8 cellular contexts compared by ENCODE assay signal in the genomic region with DNA sequence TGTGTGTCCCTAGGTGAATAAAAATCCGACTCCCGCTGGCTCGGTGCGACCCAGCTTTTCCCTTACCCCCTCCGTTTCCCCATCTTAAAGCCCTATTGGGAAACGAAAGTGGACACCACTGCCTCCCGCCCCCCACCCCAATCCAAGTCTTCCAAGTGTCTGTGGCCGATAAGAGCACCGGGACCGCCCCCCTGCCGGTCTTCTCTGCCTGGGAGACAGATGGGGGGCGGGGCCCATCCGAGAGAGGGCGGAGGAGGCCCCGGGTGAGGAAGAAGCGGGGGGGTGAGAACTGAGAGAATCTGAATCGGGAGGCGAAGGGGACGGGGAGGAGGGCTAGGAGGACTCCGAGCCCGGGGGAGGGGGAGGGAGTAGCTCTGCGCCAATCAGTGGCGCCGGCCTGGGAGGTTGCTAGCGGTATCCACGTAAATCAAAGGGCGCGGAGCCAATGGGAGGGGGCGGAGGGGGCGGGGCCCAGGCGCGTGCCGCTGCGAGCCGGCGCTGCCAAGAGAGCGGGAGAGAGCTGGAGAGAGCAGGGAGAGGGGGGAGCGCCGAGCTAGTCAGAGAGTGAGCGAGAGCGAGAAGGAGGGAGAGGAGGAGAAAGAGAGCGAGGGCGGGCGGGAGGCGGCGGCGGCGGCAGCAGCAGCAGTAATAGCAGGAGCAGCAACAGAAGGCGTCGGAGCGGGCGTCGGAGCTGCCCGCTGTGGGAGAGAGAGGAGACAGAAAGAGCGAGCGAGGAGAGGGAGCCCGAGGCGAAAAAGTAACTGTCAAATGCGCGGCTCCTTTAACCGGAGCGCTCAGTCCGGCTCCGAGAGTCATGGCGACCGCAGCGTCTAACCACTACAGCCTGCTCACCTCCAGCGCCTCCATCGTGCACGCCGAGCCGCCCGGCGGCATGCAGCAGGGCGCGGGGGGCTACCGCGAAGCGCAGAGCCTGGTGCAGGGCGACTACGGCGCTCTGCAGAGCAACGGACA. TPM values are rescaled to one million over a fixed set of nuclear protein-coding genes. Genes with fewer than 3 reads are reported as not detected.
DNase-seq lines count a peak whose midpoint lies in the region; ATAC-seq and TF ChIP-seq lines count a peak whose summit lies in the region.

A gene (plus strand): TSS at position 515 of the 972 bp plus-strand sequence. CDS start 300 bp downstream, at position 815.

- peak within 1 kb of the TSS; percentile 40 for H3K27ac Mint-ChIP-seq in activated CD4-positive, alpha-beta memory T cell treated with anti-CD3 and anti-CD28 coated beads, Interleukin-2, amount 10 ng/mL, durations not matched to agents 7 days and 5 days
- peak within 1 kb of the TSS in 1 of 2 donors; percentile 80 for H3K27ac Mint-ChIP-seq in effector memory CD8-positive, alpha-beta T cell

- H2AFZ ChIP-seq in mesenchymal stem cell (ENCODE audit: low read depth, low read length), result peak within 1 kb of the TSS; percentile 67

- no peak within 1 kb of the TSS for H4K91ac ChIP-seq in mesenchymal stem cell (ENCODE audit: low read length)

- H3K14ac ChIP-seq in mesenchymal stem cell (ENCODE audit: low read length in 2 of 2), result peak within 1 kb of the TSS; percentile 20 to 26

- H3K27me3 ChIP-seq in mesenchymal stem cell (ENCODE audit: control insufficient read depth in 1 of 2, insufficient read depth in 1 of 2, low read length in 2 of 2), result peaks cover 80 to 84% of the 10 kb centered on the region in 2 experiments

- peaks cover 39% of the 10 kb centered on the region for H3K4me1 Mint-ChIP-seq in activated CD4-positive, alpha-beta memory T cell treated with anti-CD3 and anti-CD28 coated beads, Interleukin-2, amount 10 ng/mL, durations not matched to agents 7 days and 5 days
- H3K4me1 Mint-ChIP-seq in effector memory CD8-positive, alpha-beta T cell (ENCODE audit: low read depth in 2 of 2), result peaks cover 33 to 38% of the 10 kb centered on the region in 2 donors

- H3K4me1 ChIP-seq in mesenchymal stem cell (ENCODE audit: control insufficient read depth, insufficient read depth, low read depth, low read length), result peaks cover 46% of the 10 kb centered on the region

- H2BK5ac ChIP-seq in mesenchymal stem cell (ENCODE audit: low read depth, low read length, poor library complexity, severe bottlenecking), result no peak within 1 kb of the TSS

- H3K9ac ChIP-seq in mesenchymal stem cell (ENCODE audit: low read length), result peak within 1 kb of the TSS; percentile 51

- no peak within 1 kb of the TSS for H4K8ac ChIP-seq in mesenchymal stem cell (ENCODE audit: low read length)

- 1% methylated on average over 60 of the region's 83 CpGs for WGBS in mesenchymal stem cell

- peak within 1 kb of the TSS; percentile 60 for H3K4me3 ChIP-seq in AG09309 (ENCODE audit: control insufficient read depth, low read depth, low read length)
- peak within 1 kb of the TSS; percentile 65 to 75 for H3K4me3 ChIP-seq in mesenchymal stem cell (ENCODE audit: insufficient read depth in 1 of 2, low read depth in 1 of 2, low read length in 2 of 2)

- peak; percentile 64 for ATAC-seq in HG03354 (IDR thresholded peaks at IDR 0.05; ENCODE audit: poor library complexity, severe bottlenecking, unreplicated experiment)
- ATAC-seq in effector memory CD8-positive, alpha-beta T cell (replicated peaks), result peak; percentile 66

- peaks cover 82% of the 10 kb centered on the region for H3K27me3 Mint-ChIP-seq in activated CD4-positive, alpha-beta memory T cell treated with anti-CD3 and anti-CD28 coated beads, Interleukin-2, amount 10 ng/mL, durations not matched to agents 7 days and 5 days
- H3K27me3 Mint-ChIP-seq in effector memory CD8-positive, alpha-beta T cell, result peaks cover 86 to 92% of the 10 kb centered on the region in 2 donors

- H3K4me2 ChIP-seq in mesenchymal stem cell (ENCODE audit: low read length, poor library complexity, severe bottlenecking), result peak within 1 kb of the TSS; percentile 97

- peak within 1 kb of the TSS in 1 of 2 experiments; percentile 5 for H3K18ac ChIP-seq in mesenchymal stem cell (ENCODE audit: low read depth in 1 of 2, low read length in 2 of 2)

- H3K4me3 Mint-ChIP-seq in activated CD4-positive, alpha-beta memory T cell treated with anti-CD3 and anti-CD28 coated beads, Interleukin-2, amount 10 ng/mL, durations not matched to agents 7 days and 5 days, result peak within 1 kb of the TSS; percentile 73
- H3K4me3 Mint-ChIP-seq in effector memory CD8-positive, alpha-beta T cell, result peak within 1 kb of the TSS; percentile 89 to 95

- no peak within 1 kb of the TSS for H3K27ac ChIP-seq in mesenchymal stem cell (ENCODE audit: low read length, poor library complexity, severe bottlenecking)

- POLR2A ChIA-PET in activated CD4-positive, alpha-beta memory T cell treated with anti-CD3 and anti-CD28 coated beads, Interleukin-2, amount 10 ng/mL, durations not matched to agents 7 days and 5 days (lab: Charles Lee), result interaction anchor here (1.0 kb wide), 1 partner anchor 11 kb away, joined by 4 read pairs; no protein-coding TSS in a partner anchor

- DNase-seq in AG09309 (ENCODE audit: low read depth) (no peak), GM19238 (ENCODE audit: insufficient read length, low spot score) (peak; percentile 75), NCI-H446 (lab: John Stamatoyannopoulos, UW) (peak; percentile 95 to 97), mesenchymal stem cell (peak; percentile 83)
- peak; percentile 69 for DNase-seq in activated CD4-positive, alpha-beta memory T cell treated with anti-CD3 and anti-CD28 coated beads, Interleukin-2, amount 10 ng/mL, durations not matched to agents 7 days and 5 days
- no peak for DNase-seq in effector memory CD8-positive, alpha-beta T cell
- peak; percentile 47 for DNase-seq in stimulated activated CD8-positive, alpha-beta memory T cell treated with anti-CD3 and anti-CD28 coated beads, Interleukin-12 subunit alpha, Interleukin-12 subunit beta, amount 100 ng/mL, for 24 hours (ENCODE audit: extremely low read depth)

- peaks cover 9% of the 10 kb centered on the region for H3K36me3 Mint-ChIP-seq in activated CD4-positive, alpha-beta memory T cell treated with anti-CD3 and anti-CD28 coated beads, Interleukin-2, amount 10 ng/mL, durations not matched to agents 7 days and 5 days (ENCODE audit: low read depth)
- H3K36me3 Mint-ChIP-seq in effector memory CD8-positive, alpha-beta T cell (ENCODE audit: insufficient read depth), result peaks cover 23% of the 10 kb centered on the region

- no peaks in the 10 kb centered on the region for H3K9me3 ChIP-seq in mesenchymal stem cell (ENCODE audit: control insufficient read depth, low read length)

- H3K23ac ChIP-seq in mesenchymal stem cell (ENCODE audit: low read length in 2 of 2), result peak within 1 kb of the TSS in 1 of 2 experiments; percentile 99

- no peak within 1 kb of the TSS for H2AK5ac ChIP-seq in mesenchymal stem cell (ENCODE audit: low read length, severe bottlenecking)

- no peak within 1 kb of the TSS for H2BK15ac ChIP-seq in mesenchymal stem cell (ENCODE audit: low read depth, poor library complexity, severe bottlenecking)

- no peak within 1 kb of the TSS for H3K4ac ChIP-seq in mesenchymal stem cell (ENCODE audit: low read depth in 1 of 2, low read length in 2 of 2)

- CTCF ChIA-PET in activated CD4-positive, alpha-beta memory T cell treated with anti-CD3 and anti-CD28 coated beads, Interleukin-2, amount 10 ng/mL, durations not matched to agents 7 days and 5 days (lab: Charles Lee), result no interaction called here

- H3K79me1 ChIP-seq in mesenchymal stem cell (replicated peaks; ENCODE audit: low read length, poor library complexity, severe bottlenecking), result no peaks in the 10 kb centered on the region

- no peak for TF ChIP-seq CTCF in AG09309 (IDR thresholded peaks at IDR 0.05; ENCODE audit: control insufficient read depth, insufficient read depth, low read depth, low read length, missing control alignments)

- H2BK120ac ChIP-seq in mesenchymal stem cell (ENCODE audit: low read depth, low read length), result no peak within 1 kb of the TSS

- H3K36me3 ChIP-seq in mesenchymal stem cell (ENCODE audit: control insufficient read depth in 1 of 2, insufficient read depth in 2 of 2, low read depth in 1 of 2, low read length in 2 of 2), result no peaks in the 10 kb centered on the region

- H3K9me3 Mint-ChIP-seq in activated CD4-positive, alpha-beta memory T cell treated with anti-CD3 and anti-CD28 coated beads, Interleukin-2, amount 10 ng/mL, durations not matched to agents 7 days and 5 days, result no peaks in the 10 kb centered on the region
- no peaks in the 10 kb centered on the region for H3K9me3 Mint-ChIP-seq in effector memory CD8-positive, alpha-beta T cell

- no peak within 1 kb of the TSS for H2BK12ac ChIP-seq in mesenchymal stem cell (ENCODE audit: low read length in 2 of 2)

RNA-seq across cellular contexts. Expression of the gene that starts here (rescaled TPM):
- not detected for total RNA-seq in activated CD4-positive, alpha-beta memory T cell treated with anti-CD3 and anti-CD28 coated beads, Interleukin-2, amount 10 ng/mL, durations not matched to agents 7 days and 5 days
- not detected for polyA plus RNA-seq in mesenchymal stem cell (2013, experiment 1 of 2)
- 0.01 TPM for polyA plus RNA-seq in mesenchymal stem cell (2013, experiment 2 of 2)

Comparison
In these comparisons a context has a peak if more than half of its experiments do, and no peak if none do; other contexts are left out.
1. Peak in DNase-seq in activated CD4-positive, alpha-beta memory T cell treated with anti-CD3 and anti-CD28 coated beads, Interleukin-2, amount 10 ng/mL, durations not matched to agents 7 days and 5 days; RNA of the gene not detected or under 1 TPM.
2. DNase-seq: peak in GM19238 (single experiment), NCI-H446 (2 of 2), mesenchymal stem cell (single experiment) and stimulated activated CD8-positive, alpha-beta memory T cell treated with anti-CD3 and anti-CD28 coated beads, Interleukin-12 subunit alpha, Interleukin-12 subunit beta, amount 100 ng/mL, for 24 hours (single experiment); none in AG09309 (single experiment) and effector memory CD8-positive, alpha-beta T cell (0 of 3).